In the genomic region with DNA sequence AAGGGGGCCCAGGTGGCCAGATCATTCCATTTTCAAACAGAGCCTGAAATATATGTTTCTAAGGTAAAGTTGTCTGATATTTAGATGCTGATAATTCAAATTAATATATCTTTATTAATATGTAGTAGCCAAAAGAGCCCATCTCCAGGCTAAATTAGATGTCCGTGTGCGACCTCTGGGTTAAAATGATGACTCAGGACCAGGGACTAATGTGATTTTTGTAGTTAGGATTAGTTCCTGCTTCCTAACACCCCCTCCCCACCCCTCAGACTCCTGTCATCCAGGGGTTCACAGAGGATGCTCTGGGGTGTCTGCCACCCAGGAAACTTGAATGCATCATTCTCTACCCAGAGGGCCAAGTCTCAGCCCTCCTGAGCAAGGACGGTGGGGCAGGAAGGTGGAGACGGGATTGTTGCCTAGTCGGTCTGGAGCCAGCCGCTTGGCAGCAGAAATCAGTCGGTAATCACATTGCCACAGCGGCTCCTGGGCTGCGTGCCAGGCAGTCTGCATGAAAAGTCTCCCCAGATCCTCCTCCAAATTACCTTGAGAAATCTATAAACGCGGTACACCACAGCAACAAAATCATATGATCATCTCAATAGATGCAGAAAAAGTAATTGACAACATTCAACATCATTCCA, we compare ENCODE assay signal across 13 cellular contexts. TPM values are rescaled to one million over a fixed set of nuclear protein-coding genes. Genes with fewer than 3 reads are reported as not detected.
DNase-seq lines count a peak whose midpoint lies in the region; ATAC-seq, FAIRE-seq and TF ChIP-seq lines count a peak whose summit lies in the region.
"Had no signal": no experiment of that assay in that cellular context is flagged by ENCODE, and none has a peak within 500 bp of the region (broad histone marks: within the 10 kb centered on the region; RNA-seq: fewer than 3 reads in every experiment).

No MANE protein-coding gene starts in this region.

- H3K36me3 ChIP-seq in pancreas = no peaks in the 10 kb centered on the region

- TF ChIP-seq CTCF in dorsolateral prefrontal cortex (IDR thresholded peaks at IDR 0.05 in 54 of 56, conservative IDR thresholded peaks at IDR 0.05 in 2 of 56; ENCODE audit: low read depth in 1 of 56, partially characterized antibody in 56 of 56) (no peak), pancreas (IDR thresholded peaks at IDR 0.05) (no peak)

- TF ChIP-seq POLR2A in H54 (IDR thresholded peaks at IDR 0.05; ENCODE audit: low read depth, low read length) = no peak

- WGBS in pancreas, 2 donors = 9 to 15% methylated on average over 11 of the region's 11 CpGs

- peak; percentile 81 to 91 (median 86) for ATAC-seq in pancreas
- ATAC-seq in HG02981 (IDR thresholded peaks at IDR 0.05; ENCODE audit: unreplicated experiment) = no peak
- ATAC-seq in GM19397 (IDR thresholded peaks at IDR 0.05; ENCODE audit: unreplicated experiment) = no peak

- H3K27me3 ChIP-seq in dorsolateral prefrontal cortex (no peaks in the 10 kb centered on the region), pancreas (no peaks in the 10 kb centered on the region)

- H3K4me3 ChIP-seq in dorsolateral prefrontal cortex (no peak overlapping the region), pancreas (no peak overlapping the region)
- H3K4me3 ChIP-seq: skin epidermis had no signal

- no peaks in the 10 kb centered on the region for H3K4me1 ChIP-seq in pancreas

- intact Hi-C loops in dorsolateral prefrontal cortex (cut with DNase I) (no loop called here), pancreas (cut with DNase I) (no loop called here)

- DNase-seq in H54 (ENCODE audit: insufficient read length, low spot score) (no peak), NCI-H82 (lab: John Stamatoyannopoulos, UW) (peak; percentile 49), dorsolateral prefrontal cortex (peak in 9 of 10 donors; percentile 41 to 78 (median 65)), pancreas (peak; percentile 73 to 95 (median 86)), DMS53 treated with DMSO at 0.1 percent for 48 hours (lab: John Stamatoyannopoulos, UW; ENCODE audit: unreplicated experiment) (no peak), GDM1 (lab: John Stamatoyannopoulos, UW) (no peak)
- DNase-seq: activated CD4-positive, CD25-positive, alpha-beta regulatory T cell; amniotic stem cell; NCI-H510A treated with DMSO at 0.1 percent for 48 hours had no signal

- no peak overlapping the region for H3K27ac ChIP-seq in dorsolateral prefrontal cortex
- H3K27ac ChIP-seq in pancreas = no peak overlapping the region
- H3K27ac ChIP-seq: skin epidermis had no signal

- no peaks in the 10 kb centered on the region for H3K9me3 ChIP-seq in pancreas

- FAIRE-seq in H54 (lab: Jason Lieb, UNC) = peak; percentile 58
- FAIRE-seq in pancreas (lab: Jason Lieb, UNC) = no peak
- FAIRE-seq: G401.6 had no signal

RNA-seq across cellular contexts. Expression of a gene that starts 29.8 kb away (rescaled TPM):
- total RNA-seq in dorsolateral prefrontal cortex = 10 to 100 TPM in 57 of 120 experiments, 1 to 10 TPM in 60, under 1 TPM in 1, not detected in 2; 0.37 to 38.0 (median 9.8) TPM
- total RNA-seq in pancreas = under 1 TPM in 3 of 6 donors, not detected in 3; 0.03 to 0.43 (median 0.16) TPM
- under 1 TPM; 0.04 to 0.05 TPM for polyA plus RNA-seq in pancreas

RNA-seq across cellular contexts. Expression of a gene that starts 59.3 kb away (rescaled TPM):
- total RNA-seq in dorsolateral prefrontal cortex (10 to 100 TPM in 71 of 120 experiments, 1 to 10 TPM in 49; 6.5 to 19.1 (median 10.3) TPM), pancreas (1 to 10 TPM; 3.5 to 7.0 (median 4.9) TPM)
- polyA plus RNA-seq in pancreas = 1 to 10 TPM; 3.9 to 4.0 TPM

Comparison
In these comparisons a context has a peak if more than half of its experiments do, and no peak if none do; other contexts are left out.
1. DNase-seq: peak in NCI-H82 (single experiment), dorsolateral prefrontal cortex (9 of 10) and pancreas (6 of 6); none in H54 (single experiment), DMS53 treated with DMSO at 0.1 percent for 48 hours (single experiment) and GDM1 (single experiment).
2. ATAC-seq: peak in pancreas (4 of 4); none in HG02981 (single experiment) and GM19397 (single experiment).